8 cellular contexts compared by ENCODE assay signal in genomic region chr12:96501908-96502307, GRCh38. TPM values are rescaled to one million over a fixed set of nuclear protein-coding genes. Genes with fewer than 3 reads are reported as not detected.
A peak's percentile ranks its signal among the peaks of the same experiment; 100 is the strongest.
DNase-seq lines count a peak whose midpoint lies in the region; ATAC-seq lines count a peak whose summit lies in the region.

No MANE protein-coding gene starts in this region.

- no peaks in the 10 kb centered on the region for H3K27me3 ChIP-seq in CD4-positive, alpha-beta memory T cell (ENCODE audit: insufficient read depth, low read length)
- H3K27me3 ChIP-seq in GM23248 (replicated peaks; ENCODE audit: insufficient read depth) (no peaks in the 10 kb centered on the region), muscle layer of duodenum (ENCODE audit: low read depth, low read length) (no peaks in the 10 kb centered on the region)

- peaks cover 41% of the 10 kb centered on the region for H3K4me1 ChIP-seq in CD4-positive, alpha-beta memory T cell (ENCODE audit: insufficient read depth, low read length)
- H3K4me1 ChIP-seq in GM23248 (ENCODE audit: insufficient read depth) (peaks cover 27% of the 10 kb centered on the region), muscle layer of duodenum (ENCODE audit: control insufficient read depth in 1 of 2, insufficient read depth in 2 of 2, low read length in 2 of 2) (peaks cover 10 to 12% of the 10 kb centered on the region in 2 donors)

- intact Hi-C loops in CD4-positive, alpha-beta memory T cell (cut with micrococcal nuclease) = loop anchor here (1.0 to 5.0 kb wide), 4 partner anchors 13 to 100 kb away; partner anchors contain the start of genes CDK17 and CFAP54

- no peaks in the 10 kb centered on the region for H3K27me3 Mint-ChIP-seq in CD4-positive, alpha-beta memory T cell
- H3K27me3 Mint-ChIP-seq in activated naive CD8-positive, alpha-beta T cell = no peaks in the 10 kb centered on the region

- no peak for DNase-seq in CD4-positive, alpha-beta memory T cell
- DNase-seq in GM23248 (no peak), ACHN (no peak), NOMO-1 treated with dmso at 0.1 percent for 144 hours (lab: John Stamatoyannopoulos, UW; ENCODE audit: unreplicated experiment) (no peak)
- DNase-seq in stimulated activated CD4-positive, alpha-beta T cell treated with anti-CD3 and anti-CD28 coated beads, Interleukin-4, amount 100 ng/mL, for 24 hours = no peak

- peak overlapping the region; percentile 18 for H3K27ac ChIP-seq in CD4-positive, alpha-beta memory T cell (ENCODE audit: low read depth, low read length)
- peak overlapping the region; percentile 89 for H3K27ac ChIP-seq in GM23248
- peak overlapping the region; percentile 78 for H3K27ac ChIP-seq in muscle layer of duodenum (ENCODE audit: low read length)

- ATAC-seq in HG03135 (IDR thresholded peaks at IDR 0.05; ENCODE audit: unreplicated experiment) = no peak

- H4K20me1 ChIP-seq in GM23248 (ENCODE audit: insufficient read depth) = no peaks in the 10 kb centered on the region

- CTCF ChIA-PET in CD4-positive, alpha-beta memory T cell (lab: Charles Lee; ENCODE audit: partially characterized antibody) = interaction anchor here (1.0 to 5.2 kb wide), 5 partner anchors 12 to 444 kb away, joined by 3 to 54 read pairs (median 14); partner anchors contain the start of genes CDK17 and CFAP54

- H3K36me3 ChIP-seq in CD4-positive, alpha-beta memory T cell (ENCODE audit: insufficient read depth, low read length) = no peaks in the 10 kb centered on the region
- H3K36me3 ChIP-seq in GM23248 (ENCODE audit: low read depth) (no peaks in the 10 kb centered on the region), muscle layer of duodenum (ENCODE audit: control insufficient read depth in 1 of 2, insufficient read depth in 2 of 2, low read length in 2 of 2) (no peaks in the 10 kb centered on the region)

- no peaks in the 10 kb centered on the region for H3K9me3 ChIP-seq in CD4-positive, alpha-beta memory T cell (ENCODE audit: control insufficient read depth in 1 of 2, low read length in 2 of 2)
- H3K9me3 ChIP-seq in GM23248 (ENCODE audit: low read depth) = no peaks in the 10 kb centered on the region
- H3K9me3 ChIP-seq in muscle layer of duodenum (ENCODE audit: control insufficient read depth in 1 of 2, low read length in 2 of 2) = no peaks in the 10 kb centered on the region

- H3K4me1 Mint-ChIP-seq in CD4-positive, alpha-beta memory T cell = peaks cover 41 to 60% (median 48%) of the 10 kb centered on the region in 4 donors
- peaks cover 39% of the 10 kb centered on the region for H3K4me1 Mint-ChIP-seq in activated naive CD8-positive, alpha-beta T cell (ENCODE audit: low read depth)

- H3K9ac ChIP-seq in GM23248 = peak overlapping the region; percentile 39; the same call in 1 of the 2 replicates

- in situ Hi-C loops in GM23248 (cut with MboI) = loop anchor here (25.0 kb wide), 1 partner anchor 290 kb away; no protein-coding TSS in a partner anchor
- in situ Hi-C loops in ACHN (cut with HindIII; ENCODE audit: low pct_ligation_motif_present, low pct_unique_long_range_greater_than_20kb, low sequenced_read_pairs) = loop anchor here (25.0 kb wide), 1 partner anchor 440 kb away; no protein-coding TSS in a partner anchor

- H2AFZ ChIP-seq in GM23248 = peak overlapping the region; percentile 81

- H3K4me3 ChIP-seq in CD4-positive, alpha-beta memory T cell (ENCODE audit: low read length in 2 of 2) = no peak overlapping the region
- H3K4me3 ChIP-seq in GM23248 (no peak overlapping the region), muscle layer of duodenum (ENCODE audit: low read depth in 1 of 2, low read length in 2 of 2) (no peak overlapping the region)

- no peaks in the 10 kb centered on the region for H3K79me2 ChIP-seq in GM23248 (ENCODE audit: insufficient read depth)

- peak overlapping the region; percentile 13 for H3K4me2 ChIP-seq in GM23248 (ENCODE audit: unreplicated experiment)

- H3F3A ChIP-seq in GM23248 (ENCODE audit: insufficient read depth) = peaks cover 21% of the 10 kb centered on the region

- H3K9me2 ChIP-seq in GM23248 (ENCODE audit: insufficient read depth) = no peaks in the 10 kb centered on the region

- POLR2A ChIA-PET in CD4-positive, alpha-beta memory T cell (lab: Charles Lee; ENCODE audit: partially characterized antibody) = interaction anchor here (1.0 to 5.2 kb wide), 8 partner anchors 11 to 467 kb away, joined by 3 to 41 read pairs (median 6); partner anchors contain the start of genes CDK17, CFAP54 and LTA4H

- H3K9me3 Mint-ChIP-seq in CD4-positive, alpha-beta memory T cell = peaks cover 0 to 4% (median 0%) of the 10 kb centered on the region in 8 donors
- H3K9me3 Mint-ChIP-seq in activated naive CD8-positive, alpha-beta T cell (ENCODE audit: low read depth) = no peaks in the 10 kb centered on the region

- H3K36me3 Mint-ChIP-seq in CD4-positive, alpha-beta memory T cell = peaks cover 0 to 3% of the 10 kb centered on the region in 2 donors
- H3K36me3 Mint-ChIP-seq in activated naive CD8-positive, alpha-beta T cell = no peaks in the 10 kb centered on the region

- peak overlapping the region; percentile 79 to 98 (median 89) for H3K27ac Mint-ChIP-seq in CD4-positive, alpha-beta memory T cell
- H3K27ac Mint-ChIP-seq in activated naive CD8-positive, alpha-beta T cell = peak overlapping the region; percentile 91

- H3K4me3 Mint-ChIP-seq in CD4-positive, alpha-beta memory T cell = peak overlapping the region in 4 of 8 donors; percentile 52 to 74 (median 61)
- peak overlapping the region; percentile 38 for H3K4me3 Mint-ChIP-seq in activated naive CD8-positive, alpha-beta T cell

RNA-seq across cellular contexts. Expression of gene CFAP54, which starts 12.5 kb away (rescaled TPM):
- 1 to 10 TPM in 1 of 2 experiments, under 1 TPM in 1; 0.73 to 1.1 TPM for total RNA-seq in CD4-positive, alpha-beta memory T cell
- polyA plus RNA-seq in CD4-positive, alpha-beta memory T cell = under 1 TPM; 0.37 to 0.65 TPM
- 0.32 and 2.0 TPM in 2 replicates for total RNA-seq in GM23248 (2014; rRNA removed; shearing (Covaris generic))
- polyA plus RNA-seq in GM23248 (2016; fragmentation: Nextera tagmentation; extraction: Ambion mirVana) = 1.0 and 1.2 TPM in 2 replicates

Comparison
In these comparisons a context has a peak if more than half of its experiments do, and no peak if none do; other contexts are left out.
1. H3K27ac ChIP-seq: peak in every context shown above with its lines; median percentile 89 in GM23248; 78 in muscle layer of duodenum; 18 in CD4-positive, alpha-beta memory T cell.